Comparison of ENCODE assay signal across 11 cellular contexts in genomic region chr3:46449755-46450552, GRCh38. TPM values are rescaled to one million over a fixed set of nuclear protein-coding genes. Genes with fewer than 3 reads are reported as not detected.
DNase-seq lines count a peak whose midpoint lies in the region; ATAC-seq and TF ChIP-seq lines count a peak whose summit lies in the region.
"Had no signal": no experiment of that assay in that cellular context is flagged by ENCODE, and none has a peak within 500 bp of the region (broad histone marks: within the 10 kb centered on the region; RNA-seq: fewer than 3 reads in every experiment).

No MANE protein-coding gene starts in this region.

- no peak overlapping the region for H3K14ac ChIP-seq in neuronal stem cell (ENCODE audit: low read length)

- no peak overlapping the region for H2BK5ac ChIP-seq in neuronal stem cell (ENCODE audit: low read length)

- H3K36me3 ChIP-seq in colonic mucosa (no peaks in the 10 kb centered on the region), neuronal stem cell (replicated peaks in 1 of 2; ENCODE audit: control insufficient read depth in 2 of 2, insufficient read depth in 2 of 2, low read length in 2 of 2) (no peaks in the 10 kb centered on the region)

- H3K27me3 ChIP-seq in colonic mucosa: no peaks in the 10 kb centered on the region
- no peaks in the 10 kb centered on the region for H3K27me3 ChIP-seq in neuronal stem cell (ENCODE audit: control insufficient read depth in 3 of 3, insufficient read depth in 3 of 3, low read depth in 1 of 3, low read length in 3 of 3)

- no peak overlapping the region for H3K4me2 ChIP-seq in neuronal stem cell (ENCODE audit: insufficient read depth, low read length, poor library complexity, severe bottlenecking)

- H3K27ac ChIP-seq in colonic mucosa (no peak overlapping the region), neuronal stem cell (replicated peaks; ENCODE audit: low read length) (no peak overlapping the region)
- H3K27ac ChIP-seq: tibial artery had no signal

- H3K18ac ChIP-seq in neuronal stem cell (ENCODE audit: low read length): no peak overlapping the region

- peak; percentile 23 for DNase-seq in EL
- DNase-seq in LHCN-M2 (ENCODE audit: low read depth): peak; percentile 16
- no peak for DNase-seq in colonic mucosa
- DNase-seq in neuronal stem cell (ENCODE audit: low spot score): no peak
- no peak for DNase-seq in left colon
- no peak for DNase-seq in midbrain (lab: John Stamatoyannopoulos, UW)
- no peak for DNase-seq in NCI-H345 treated with DMSO at 0.1 percent for 48 hours (lab: John Stamatoyannopoulos, UW; ENCODE audit: unreplicated experiment)
- DNase-seq: KBM-7, tibial artery had no signal

- WGBS in neuronal stem cell (ENCODE audit: extremely low coverage in 2 of 2, insufficient read length in 2 of 2, insufficient replicate concordance in 1 of 2), 2 donors: no CpG with 5 or more reads among the region's 14 CpGs

- H3K4me1 ChIP-seq in colonic mucosa: no peaks in the 10 kb centered on the region
- peaks cover 0 to 2% of the 10 kb centered on the region in 2 donors for H3K4me1 ChIP-seq in neuronal stem cell (ENCODE audit: control insufficient read depth in 2 of 2, insufficient read depth in 1 of 2, low read depth in 1 of 2, low read length in 2 of 2)
- H3K4me1 ChIP-seq: tibial artery had no signal

- peak; percentile 45 for TF ChIP-seq CTCF in colonic mucosa (IDR thresholded peaks at IDR 0.05)

- no peak overlapping the region for H2BK12ac ChIP-seq in neuronal stem cell (ENCODE audit: low read length)

- H2BK15ac ChIP-seq in neuronal stem cell (ENCODE audit: low read length): no peak overlapping the region

- no peak overlapping the region for H2BK120ac ChIP-seq in neuronal stem cell (ENCODE audit: low read depth, low read length)

- H3K9me3 ChIP-seq in colonic mucosa: no peaks in the 10 kb centered on the region
- no peaks in the 10 kb centered on the region for H3K9me3 ChIP-seq in neuronal stem cell (replicated peaks in 1 of 2; ENCODE audit: control insufficient read depth in 2 of 2, insufficient read depth in 1 of 2, low read depth in 1 of 2, low read length in 2 of 2)
- H3K9me3 ChIP-seq: tibial artery had no signal

- H4K91ac ChIP-seq in neuronal stem cell (ENCODE audit: low read depth, low read length, poor library complexity): no peak overlapping the region

- H3K79me1 ChIP-seq in neuronal stem cell (ENCODE audit: low read depth, low read length): no peaks in the 10 kb centered on the region

- no peak for ATAC-seq in left colon
- no peak for ATAC-seq in GM21423 (IDR thresholded peaks at IDR 0.05; ENCODE audit: unreplicated experiment)

- intact Hi-C loops in colonic mucosa (cut with DNase I) (no loop called here), left colon (cut with DNase I, micrococcal nuclease) (no loop called here)

- no peak overlapping the region for H2AK5ac ChIP-seq in neuronal stem cell (ENCODE audit: low read depth, low read length)

- no peak overlapping the region for H3K9ac ChIP-seq in colonic mucosa (ENCODE audit: low read depth in 2 of 2, low read length in 2 of 2)
- no peak overlapping the region for H3K9ac ChIP-seq in neuronal stem cell (ENCODE audit: low read depth, low read length, poor library complexity)

- peak overlapping the region; percentile 83 for H4K8ac ChIP-seq in neuronal stem cell (ENCODE audit: low read depth, low read length)

- peak overlapping the region; percentile 55 for H3K4ac ChIP-seq in neuronal stem cell (ENCODE audit: low read length)

- no peak overlapping the region for H2AFZ ChIP-seq in neuronal stem cell (ENCODE audit: low read length)

- peak overlapping the region; percentile 28 for H3K23ac ChIP-seq in neuronal stem cell (ENCODE audit: low read depth, low read length, poor library complexity)

- H3K4me3 ChIP-seq in colonic mucosa (no peak overlapping the region), neuronal stem cell (ENCODE audit: low read length in 2 of 2) (no peak overlapping the region)
- H3K4me3 ChIP-seq: tibial artery had no signal

RNA-seq across cellular contexts. Expression of gene LTF, which starts 14.8 kb away (rescaled TPM):
- total RNA-seq in LHCN-M2 (2014; rRNA removed) (0.06 TPM in 1 of 2 replicates, not detected in the other), colonic mucosa (1 to 10 TPM; 1.0 to 1.6 TPM), left colon (1 to 10 TPM in 1 of 2 donors, under 1 TPM in 1; 0.53 to 1.0 TPM)
- polyA plus RNA-seq in LHCN-M2 (2012): 0.06 TPM
- polyA plus RNA-seq in neuronal stem cell (2013, experiment 1 of 2): not detected
- polyA plus RNA-seq in neuronal stem cell (2013, experiment 2 of 2): 0.01 TPM

RNA-seq across cellular contexts. Expression of gene CCRL2, which starts 42.9 kb away (rescaled TPM):
- total RNA-seq in LHCN-M2 (2014; rRNA removed): 5.3 and 5.4 TPM in 2 replicates
- 1.6 TPM for polyA plus RNA-seq in LHCN-M2 (2012)
- 10 to 100 TPM; 10.9 to 17.6 TPM for total RNA-seq in colonic mucosa
- polyA plus RNA-seq in neuronal stem cell (2013, experiment 1 of 2): not detected
- not detected for polyA plus RNA-seq in neuronal stem cell (2013, experiment 2 of 2)
- total RNA-seq in left colon: 10 to 100 TPM; 18.3 to 19.4 TPM

RNA-seq across cellular contexts. Expression of gene RTP3, which starts 47.8 kb away (rescaled TPM):
- total RNA-seq in LHCN-M2 (2014; rRNA removed) (not detected in 2 replicates), colonic mucosa (not detected), left colon (not detected)
- polyA plus RNA-seq in LHCN-M2 (2012): 0.04 TPM
- polyA plus RNA-seq in neuronal stem cell (2013, experiment 1 of 2): not detected
- not detected for polyA plus RNA-seq in neuronal stem cell (2013, experiment 2 of 2)
- polyA plus RNA-seq: esophagus had no signal

Comparison
In these comparisons a context has a peak if more than half of its experiments do, and no peak if none do; other contexts are left out.
1. DNase-seq: peak in EL (single experiment) and LHCN-M2 (single experiment); none in colonic mucosa (single experiment), neuronal stem cell (single experiment), left colon (0 of 2), midbrain (single experiment) and NCI-H345 treated with DMSO at 0.1 percent for 48 hours (single experiment).